1 cellular context compared by ENCODE assay signal in the genomic region with DNA sequence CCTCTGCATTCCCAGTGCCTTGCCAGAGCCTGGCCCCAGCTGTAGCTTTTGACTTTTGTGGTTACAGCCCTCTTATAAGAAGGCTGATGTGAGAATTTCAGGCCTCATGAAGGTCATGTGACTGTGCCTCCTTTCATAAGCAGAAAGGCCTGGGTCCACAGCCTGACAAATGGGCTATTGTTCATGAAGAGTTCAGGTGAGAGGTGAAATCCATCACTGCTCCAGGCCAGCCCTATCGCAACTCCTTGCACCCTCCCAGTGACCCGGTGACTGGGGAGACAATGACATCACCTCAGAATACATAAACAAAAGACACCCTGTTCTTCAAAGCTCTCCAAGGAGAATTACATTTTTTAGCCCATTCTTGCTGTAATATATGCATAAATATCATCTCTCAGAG.
A peak's percentile ranks its signal among the peaks of the same experiment; 100 is the strongest.
TF ChIP-seq lines count a peak whose summit lies in the region.

No MANE protein-coding gene starts in this region.

TF ChIP-seq in HepG2, 621 proteins besides CTCF, POLR2A, EP300 and RAD21 (continues in another document):
- TF ChIP-seq SSRP1 (CRISPR knock-in tag; IDR thresholded peaks at IDR 0.05), result no peak
- TF ChIP-seq, protein P1, sequence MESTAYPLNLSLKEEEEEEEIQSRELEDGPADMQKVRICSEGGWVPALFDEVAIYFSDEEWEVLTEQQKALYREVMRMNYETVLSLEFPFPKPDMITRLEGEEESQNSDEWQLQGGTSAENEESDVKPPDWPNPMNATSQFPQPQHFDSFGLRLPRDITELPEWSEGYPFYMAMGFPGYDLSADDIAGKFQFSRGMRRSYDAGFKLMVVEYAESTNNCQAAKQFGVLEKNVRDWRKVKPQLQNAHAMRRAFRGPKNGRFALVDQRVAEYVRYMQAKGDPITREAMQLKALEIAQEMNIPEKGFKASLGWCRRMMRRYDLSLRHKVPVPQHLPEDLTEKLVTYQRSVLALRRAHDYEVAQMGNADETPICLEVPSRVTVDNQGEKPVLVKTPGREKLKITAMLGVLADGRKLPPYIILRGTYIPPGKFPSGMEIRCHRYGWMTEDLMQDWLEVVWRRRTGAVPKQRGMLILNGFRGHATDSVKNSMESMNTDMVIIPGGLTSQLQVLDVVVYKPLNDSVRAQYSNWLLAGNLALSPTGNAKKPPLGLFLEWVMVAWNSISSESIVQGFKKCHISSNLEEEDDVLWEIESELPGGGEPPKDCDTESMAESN (CRISPR knock-in tag; conservative IDR thresholded peaks at IDR 0.05), result 0 out of 2 replicates have a peak, but pooled peaks have one; percentile 46
- TF ChIP-seq SNRNP70 (IDR thresholded peaks at IDR 0.05; ENCODE audit: low read depth, low read length), result no peak
- TF ChIP-seq NRL (CRISPR knock-in tag; IDR thresholded peaks at IDR 0.05; ENCODE audit: borderline replicate concordance), result no peak
- TF ChIP-seq ZSCAN9 (CRISPR knock-in tag; IDR thresholded peaks at IDR 0.05; ENCODE audit: borderline replicate concordance), result no peak
- TF ChIP-seq FOXO1 (CRISPR knock-in tag; IDR thresholded peaks at IDR 0.05), result no peak
- no peak for TF ChIP-seq ZNF101 (CRISPR knock-in tag; IDR thresholded peaks at IDR 0.05; ENCODE audit: borderline replicate concordance, low read depth)
- TF ChIP-seq, protein P2, sequence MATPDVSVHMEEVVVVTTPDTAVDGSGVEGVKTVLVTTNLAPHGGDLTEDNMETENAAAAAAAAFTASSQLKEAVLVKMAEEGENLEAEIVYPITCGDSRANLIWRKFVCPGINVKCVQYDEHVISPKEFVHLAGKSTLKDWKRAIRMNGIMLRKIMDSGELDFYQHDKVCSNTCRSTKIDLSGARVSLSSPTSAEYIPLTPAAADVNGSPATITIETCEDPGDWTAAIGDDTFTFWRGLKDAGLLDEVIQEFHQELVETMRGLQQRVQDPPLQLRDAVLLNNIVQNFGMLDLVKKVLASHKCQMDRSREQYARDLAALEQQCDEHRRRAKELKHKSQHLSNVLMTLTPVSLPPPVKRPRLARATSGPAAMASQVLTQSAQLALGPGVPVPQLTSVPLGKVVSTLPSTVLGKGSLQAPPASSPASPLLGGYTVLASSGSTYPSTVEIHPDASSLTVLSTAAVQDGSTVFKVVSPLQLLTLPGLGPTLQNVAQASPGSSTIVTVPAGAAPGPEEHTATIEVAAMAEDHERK (CRISPR knock-in tag; IDR thresholded peaks at IDR 0.05; ENCODE audit: low read depth), result no peak
- TF ChIP-seq, protein P3, sequence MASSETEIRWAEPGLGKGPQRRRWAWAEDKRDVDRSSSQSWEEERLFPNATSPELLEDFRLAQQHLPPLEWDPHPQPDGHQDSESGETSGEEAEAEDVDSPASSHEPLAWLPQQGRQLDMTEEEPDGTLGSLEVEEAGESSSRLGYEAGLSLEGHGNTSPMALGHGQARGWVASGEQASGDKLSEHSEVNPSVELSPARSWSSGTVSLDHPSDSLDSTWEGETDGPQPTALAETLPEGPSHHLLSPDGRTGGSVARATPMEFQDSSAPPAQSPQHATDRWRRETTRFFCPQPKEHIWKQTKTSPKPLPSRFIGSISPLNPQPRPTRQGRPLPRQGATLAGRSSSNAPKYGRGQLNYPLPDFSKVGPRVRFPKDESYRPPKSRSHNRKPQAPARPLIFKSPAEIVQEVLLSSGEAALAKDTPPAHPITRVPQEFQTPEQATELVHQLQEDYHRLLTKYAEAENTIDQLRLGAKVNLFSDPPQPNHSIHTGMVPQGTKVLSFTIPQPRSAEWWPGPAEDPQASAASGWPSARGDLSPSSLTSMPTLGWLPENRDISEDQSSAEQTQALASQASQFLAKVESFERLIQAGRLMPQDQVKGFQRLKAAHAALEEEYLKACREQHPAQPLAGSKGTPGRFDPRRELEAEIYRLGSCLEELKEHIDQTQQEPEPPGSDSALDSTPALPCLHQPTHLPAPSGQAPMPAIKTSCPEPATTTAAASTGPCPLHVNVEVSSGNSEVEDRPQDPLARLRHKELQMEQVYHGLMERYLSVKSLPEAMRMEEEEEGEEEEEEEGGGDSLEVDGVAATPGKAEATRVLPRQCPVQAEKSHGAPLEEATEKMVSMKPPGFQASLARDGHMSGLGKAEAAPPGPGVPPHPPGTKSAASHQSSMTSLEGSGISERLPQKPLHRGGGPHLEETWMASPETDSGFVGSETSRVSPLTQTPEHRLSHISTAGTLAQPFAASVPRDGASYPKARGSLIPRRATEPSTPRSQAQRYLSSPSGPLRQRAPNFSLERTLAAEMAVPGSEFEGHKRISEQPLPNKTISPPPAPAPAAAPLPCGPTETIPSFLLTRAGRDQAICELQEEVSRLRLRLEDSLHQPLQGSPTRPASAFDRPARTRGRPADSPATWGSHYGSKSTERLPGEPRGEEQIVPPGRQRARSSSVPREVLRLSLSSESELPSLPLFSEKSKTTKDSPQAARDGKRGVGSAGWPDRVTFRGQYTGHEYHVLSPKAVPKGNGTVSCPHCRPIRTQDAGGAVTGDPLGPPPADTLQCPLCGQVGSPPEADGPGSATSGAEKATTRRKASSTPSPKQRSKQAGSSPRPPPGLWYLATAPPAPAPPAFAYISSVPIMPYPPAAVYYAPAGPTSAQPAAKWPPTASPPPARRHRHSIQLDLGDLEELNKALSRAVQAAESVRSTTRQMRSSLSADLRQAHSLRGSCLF (CRISPR knock-in tag; IDR thresholded peaks at IDR 0.05; ENCODE audit: borderline replicate concordance), result no peak
- TF ChIP-seq, protein P4, sequence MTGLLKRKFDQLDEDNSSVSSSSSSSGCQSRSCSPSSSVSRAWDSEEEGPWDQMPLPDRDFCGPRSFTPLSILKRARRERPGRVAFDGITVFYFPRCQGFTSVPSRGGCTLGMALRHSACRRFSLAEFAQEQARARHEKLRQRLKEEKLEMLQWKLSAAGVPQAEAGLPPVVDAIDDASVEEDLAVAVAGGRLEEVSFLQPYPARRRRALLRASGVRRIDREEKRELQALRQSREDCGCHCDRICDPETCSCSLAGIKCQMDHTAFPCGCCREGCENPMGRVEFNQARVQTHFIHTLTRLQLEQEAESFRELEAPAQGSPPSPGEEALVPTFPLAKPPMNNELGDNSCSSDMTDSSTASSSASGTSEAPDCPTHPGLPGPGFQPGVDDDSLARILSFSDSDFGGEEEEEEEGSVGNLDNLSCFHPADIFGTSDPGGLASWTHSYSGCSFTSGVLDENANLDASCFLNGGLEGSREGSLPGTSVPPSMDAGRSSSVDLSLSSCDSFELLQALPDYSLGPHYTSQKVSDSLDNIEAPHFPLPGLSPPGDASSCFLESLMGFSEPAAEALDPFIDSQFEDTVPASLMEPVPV (CRISPR knock-in tag; IDR thresholded peaks at IDR 0.05), result no peak
- TF ChIP-seq, protein P5, sequence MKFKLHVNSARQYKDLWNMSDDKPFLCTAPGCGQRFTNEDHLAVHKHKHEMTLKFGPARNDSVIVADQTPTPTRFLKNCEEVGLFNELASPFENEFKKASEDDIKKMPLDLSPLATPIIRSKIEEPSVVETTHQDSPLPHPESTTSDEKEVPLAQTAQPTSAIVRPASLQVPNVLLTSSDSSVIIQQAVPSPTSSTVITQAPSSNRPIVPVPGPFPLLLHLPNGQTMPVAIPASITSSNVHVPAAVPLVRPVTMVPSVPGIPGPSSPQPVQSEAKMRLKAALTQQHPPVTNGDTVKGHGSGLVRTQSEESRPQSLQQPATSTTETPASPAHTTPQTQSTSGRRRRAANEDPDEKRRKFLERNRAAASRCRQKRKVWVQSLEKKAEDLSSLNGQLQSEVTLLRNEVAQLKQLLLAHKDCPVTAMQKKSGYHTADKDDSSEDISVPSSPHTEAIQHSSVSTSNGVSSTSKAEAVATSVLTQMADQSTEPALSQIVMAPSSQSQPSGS (CRISPR knock-in tag; IDR thresholded peaks at IDR 0.05), result peak; percentile 88
- no peak for TF ChIP-seq ZNF850 (CRISPR knock-in tag; conservative IDR thresholded peaks at IDR 0.05)
- no peak for TF ChIP-seq YEATS4 (CRISPR knock-in tag; IDR thresholded peaks at IDR 0.05; ENCODE audit: borderline replicate concordance)
- TF ChIP-seq MTA3 (CRISPR knock-in tag; IDR thresholded peaks at IDR 0.05), result no peak
- no peak for TF ChIP-seq NFE2L1 (CRISPR knock-in tag; IDR thresholded peaks at IDR 0.05; ENCODE audit: borderline replicate concordance)
- TF ChIP-seq NONO (IDR thresholded peaks at IDR 0.05), result no peak
- no peak for TF ChIP-seq NONO (CRISPR knock-in tag; conservative IDR thresholded peaks at IDR 0.05)
- TF ChIP-seq NR2F6 (IDR thresholded peaks at IDR 0.05), result peak; percentile 69
- peak; percentile 70 for TF ChIP-seq NR2F6 (CRISPR knock-in tag; IDR thresholded peaks at IDR 0.05)
- TF ChIP-seq ZNF329 (CRISPR knock-in tag; IDR thresholded peaks at IDR 0.05; ENCODE audit: low read depth), result no peak
- TF ChIP-seq SETDB1 (CRISPR knock-in tag; IDR thresholded peaks at IDR 0.05; ENCODE audit: borderline replicate concordance), result no peak
- TF ChIP-seq, protein P6, sequence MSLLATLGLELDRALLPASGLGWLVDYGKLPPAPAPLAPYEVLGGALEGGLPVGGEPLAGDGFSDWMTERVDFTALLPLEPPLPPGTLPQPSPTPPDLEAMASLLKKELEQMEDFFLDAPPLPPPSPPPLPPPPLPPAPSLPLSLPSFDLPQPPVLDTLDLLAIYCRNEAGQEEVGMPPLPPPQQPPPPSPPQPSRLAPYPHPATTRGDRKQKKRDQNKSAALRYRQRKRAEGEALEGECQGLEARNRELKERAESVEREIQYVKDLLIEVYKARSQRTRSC (CRISPR knock-in tag; IDR thresholded peaks at IDR 0.05; ENCODE audit: low read depth), result no peak
- TF ChIP-seq, protein P7, sequence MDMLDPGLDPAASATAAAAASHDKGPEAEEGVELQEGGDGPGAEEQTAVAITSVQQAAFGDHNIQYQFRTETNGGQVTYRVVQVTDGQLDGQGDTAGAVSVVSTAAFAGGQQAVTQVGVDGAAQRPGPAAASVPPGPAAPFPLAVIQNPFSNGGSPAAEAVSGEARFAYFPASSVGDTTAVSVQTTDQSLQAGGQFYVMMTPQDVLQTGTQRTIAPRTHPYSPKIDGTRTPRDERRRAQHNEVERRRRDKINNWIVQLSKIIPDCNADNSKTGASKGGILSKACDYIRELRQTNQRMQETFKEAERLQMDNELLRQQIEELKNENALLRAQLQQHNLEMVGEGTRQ (IDR thresholded peaks at IDR 0.05; ENCODE audit: low read depth, low read length), result peak; percentile 58; the same call in 1 of the 2 replicates
- TF ChIP-seq, protein P7 (CRISPR knock-in tag; IDR thresholded peaks at IDR 0.05; ENCODE audit: borderline replicate concordance), result peak; percentile 73; the same call in 1 of the 2 replicates
- TF ChIP-seq RFX3 (CRISPR knock-in tag; IDR thresholded peaks at IDR 0.05), result no peak
- peak; percentile 51; the same call in 1 of the 2 replicates for TF ChIP-seq CEBPB (IDR thresholded peaks at IDR 0.05; ENCODE audit: borderline replicate concordance, low read depth, low read length)
- TF ChIP-seq, protein P8, sequence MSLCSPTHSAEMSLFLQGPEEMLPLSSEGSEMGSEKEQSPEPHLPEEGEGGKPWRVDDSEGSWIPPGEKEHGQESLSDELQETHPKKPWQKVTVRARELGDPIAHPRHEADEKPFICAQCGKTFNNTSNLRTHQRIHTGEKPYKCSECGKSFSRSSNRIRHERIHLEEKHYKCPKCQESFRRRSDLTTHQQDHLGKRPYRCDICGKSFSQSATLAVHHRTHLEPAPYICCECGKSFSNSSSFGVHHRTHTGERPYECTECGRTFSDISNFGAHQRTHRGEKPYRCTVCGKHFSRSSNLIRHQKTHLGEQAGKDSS (CRISPR knock-in tag; IDR thresholded peaks at IDR 0.05; ENCODE audit: borderline replicate concordance, low read depth), result no peak
- peak; percentile 69 for TF ChIP-seq RXRB (CRISPR knock-in tag; IDR thresholded peaks at IDR 0.05; ENCODE audit: borderline replicate concordance)
- TF ChIP-seq JDP2 (CRISPR knock-in tag; IDR thresholded peaks at IDR 0.05; ENCODE audit: borderline replicate concordance), result no peak
- TF ChIP-seq, protein P9, sequence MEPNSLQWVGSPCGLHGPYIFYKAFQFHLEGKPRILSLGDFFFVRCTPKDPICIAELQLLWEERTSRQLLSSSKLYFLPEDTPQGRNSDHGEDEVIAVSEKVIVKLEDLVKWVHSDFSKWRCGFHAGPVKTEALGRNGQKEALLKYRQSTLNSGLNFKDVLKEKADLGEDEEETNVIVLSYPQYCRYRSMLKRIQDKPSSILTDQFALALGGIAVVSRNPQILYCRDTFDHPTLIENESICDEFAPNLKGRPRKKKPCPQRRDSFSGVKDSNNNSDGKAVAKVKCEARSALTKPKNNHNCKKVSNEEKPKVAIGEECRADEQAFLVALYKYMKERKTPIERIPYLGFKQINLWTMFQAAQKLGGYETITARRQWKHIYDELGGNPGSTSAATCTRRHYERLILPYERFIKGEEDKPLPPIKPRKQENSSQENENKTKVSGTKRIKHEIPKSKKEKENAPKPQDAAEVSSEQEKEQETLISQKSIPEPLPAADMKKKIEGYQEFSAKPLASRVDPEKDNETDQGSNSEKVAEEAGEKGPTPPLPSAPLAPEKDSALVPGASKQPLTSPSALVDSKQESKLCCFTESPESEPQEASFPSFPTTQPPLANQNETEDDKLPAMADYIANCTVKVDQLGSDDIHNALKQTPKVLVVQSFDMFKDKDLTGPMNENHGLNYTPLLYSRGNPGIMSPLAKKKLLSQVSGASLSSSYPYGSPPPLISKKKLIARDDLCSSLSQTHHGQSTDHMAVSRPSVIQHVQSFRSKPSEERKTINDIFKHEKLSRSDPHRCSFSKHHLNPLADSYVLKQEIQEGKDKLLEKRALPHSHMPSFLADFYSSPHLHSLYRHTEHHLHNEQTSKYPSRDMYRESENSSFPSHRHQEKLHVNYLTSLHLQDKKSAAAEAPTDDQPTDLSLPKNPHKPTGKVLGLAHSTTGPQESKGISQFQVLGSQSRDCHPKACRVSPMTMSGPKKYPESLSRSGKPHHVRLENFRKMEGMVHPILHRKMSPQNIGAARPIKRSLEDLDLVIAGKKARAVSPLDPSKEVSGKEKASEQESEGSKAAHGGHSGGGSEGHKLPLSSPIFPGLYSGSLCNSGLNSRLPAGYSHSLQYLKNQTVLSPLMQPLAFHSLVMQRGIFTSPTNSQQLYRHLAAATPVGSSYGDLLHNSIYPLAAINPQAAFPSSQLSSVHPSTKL (CRISPR knock-in tag; IDR thresholded peaks at IDR 0.05), result peak; percentile 64
- no peak for TF ChIP-seq ZNF138 (CRISPR knock-in tag; IDR thresholded peaks at IDR 0.05; ENCODE audit: low read depth)
- TF ChIP-seq SCMH1 (CRISPR knock-in tag; IDR thresholded peaks at IDR 0.05; ENCODE audit: borderline replicate concordance), result no peak
- no peak for TF ChIP-seq ARNT (IDR thresholded peaks at IDR 0.05)
- TF ChIP-seq, protein P10, sequence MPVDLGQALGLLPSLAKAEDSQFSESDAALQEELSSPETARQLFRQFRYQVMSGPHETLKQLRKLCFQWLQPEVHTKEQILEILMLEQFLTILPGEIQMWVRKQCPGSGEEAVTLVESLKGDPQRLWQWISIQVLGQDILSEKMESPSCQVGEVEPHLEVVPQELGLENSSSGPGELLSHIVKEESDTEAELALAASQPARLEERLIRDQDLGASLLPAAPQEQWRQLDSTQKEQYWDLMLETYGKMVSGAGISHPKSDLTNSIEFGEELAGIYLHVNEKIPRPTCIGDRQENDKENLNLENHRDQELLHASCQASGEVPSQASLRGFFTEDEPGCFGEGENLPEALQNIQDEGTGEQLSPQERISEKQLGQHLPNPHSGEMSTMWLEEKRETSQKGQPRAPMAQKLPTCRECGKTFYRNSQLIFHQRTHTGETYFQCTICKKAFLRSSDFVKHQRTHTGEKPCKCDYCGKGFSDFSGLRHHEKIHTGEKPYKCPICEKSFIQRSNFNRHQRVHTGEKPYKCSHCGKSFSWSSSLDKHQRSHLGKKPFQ (CRISPR knock-in tag; IDR thresholded peaks at IDR 0.05; ENCODE audit: insufficient replicate concordance), result no peak
- TF ChIP-seq SALL2 (CRISPR knock-in tag; IDR thresholded peaks at IDR 0.05), result no peak
- TF ChIP-seq JUND (CRISPR knock-in tag; IDR thresholded peaks at IDR 0.05), result 0 out of 2 replicates have a peak, but pooled peaks have one; percentile 12
- TF ChIP-seq GATAD2A (CRISPR knock-in tag; IDR thresholded peaks at IDR 0.05), result peak; percentile 70
